In genomic region chr21:36150192-36150711, GRCh38 we compare ENCODE assay signal across 9 cellular contexts. TPM values are rescaled to one million over a fixed set of nuclear protein-coding genes. Genes with fewer than 3 reads are reported as not detected.
A peak's percentile ranks its signal among the peaks of the same experiment; 100 is the strongest.
DNase-seq lines count a peak whose midpoint lies in the region; ATAC-seq, FAIRE-seq and TF ChIP-seq lines count a peak whose summit lies in the region.
"Had no signal": no experiment of that assay in that cellular context is flagged by ENCODE, and none has a peak within 500 bp of the region (broad histone marks: within the 10 kb centered on the region; RNA-seq: fewer than 3 reads in every experiment).

No MANE protein-coding gene starts in this region.

- FAIRE-seq in small intestine (lab: Jason Lieb, UNC) = no peak

- H3K27ac ChIP-seq in gastroesophageal sphincter (peak overlapping the region in 3 of 4 donors; percentile 3 to 46 (median 46)), small intestine (ENCODE audit: low read depth in 1 of 2, low read length in 1 of 2) (peak overlapping the region; percentile 4 to 64)
- H3K27ac ChIP-seq: KMS-11 had no signal

- ATAC-seq in gastroesophageal sphincter (peak; percentile 58), GM19035 (IDR thresholded peaks at IDR 0.05; ENCODE audit: unreplicated experiment) (no peak), HG03039 (IDR thresholded peaks at IDR 0.05; ENCODE audit: unreplicated experiment) (no peak), GM18867 (IDR thresholded peaks at IDR 0.05; ENCODE audit: unreplicated experiment) (no peak)

- DNase-seq in GM04504 (ENCODE audit: low read depth) (peak; percentile 44), HCEC 1CT (peak; percentile 36), SKM-1 (lab: John Stamatoyannopoulos, UW; ENCODE audit: unreplicated experiment) (peak; percentile 99), small intestine (peak; percentile 16)

- TF ChIP-seq EP300 in gastroesophageal sphincter (IDR thresholded peaks at IDR 0.05) = no peak

- H3K4me3 ChIP-seq in gastroesophageal sphincter (no peak overlapping the region), small intestine (ENCODE audit: low read depth in 1 of 2, low read length in 2 of 2) (no peak overlapping the region)

- H3K27me3 ChIP-seq in gastroesophageal sphincter (no peaks in the 10 kb centered on the region), small intestine (ENCODE audit: control insufficient read depth in 2 of 2, insufficient read depth in 2 of 2, low read length in 2 of 2) (no peaks in the 10 kb centered on the region)

- 34 to 36% methylated on average over 3 of the region's 3 CpGs for WGBS in gastroesophageal sphincter (ENCODE audit: low coverage in 1 of 2), 2 donors
- WGBS in small intestine, 3 donors = 17 to 31% (median 24%) methylated on average over 3 of the region's 3 CpGs

- no peak for TF ChIP-seq CTCF in gastroesophageal sphincter (IDR thresholded peaks at IDR 0.05)

- peaks cover 0 to 12% of the 10 kb centered on the region in 2 donors for H3K36me3 ChIP-seq in gastroesophageal sphincter
- no peaks in the 10 kb centered on the region for H3K36me3 ChIP-seq in small intestine (ENCODE audit: control insufficient read depth in 2 of 2, insufficient read depth in 2 of 2, low read length in 2 of 2)

- H3K4me1 ChIP-seq in gastroesophageal sphincter (peaks cover 0 to 18% (median 4%) of the 10 kb centered on the region in 3 donors), small intestine (ENCODE audit: control insufficient read depth in 2 of 2, insufficient read depth in 1 of 2, low read depth in 1 of 2, low read length in 1 of 2) (peaks cover 0 to 6% of the 10 kb centered on the region in 2 donors)

- H3K9me3 ChIP-seq in gastroesophageal sphincter = no peaks in the 10 kb centered on the region
- H3K9me3 ChIP-seq in small intestine (ENCODE audit: control insufficient read depth, low read depth) = no peaks in the 10 kb centered on the region

- peak in 1 of 2 donors; percentile 28 for TF ChIP-seq POLR2A in gastroesophageal sphincter (IDR thresholded peaks at IDR 0.05)

RNA-seq across cellular contexts. Expression of gene DOP1B, which starts 6.4 kb away (rescaled TPM):
- 10 to 100 TPM in 2 of 4 donors, 1 to 10 TPM in 2; 7.2 to 12.0 (median 10.4) TPM for total RNA-seq in gastroesophageal sphincter
- 10 to 100 TPM in 2 of 3 donors, 1 to 10 TPM in 1; 8.4 to 13.7 (median 10.1) TPM for polyA plus RNA-seq in small intestine

RNA-seq across cellular contexts. Expression of gene CBR3, which starts 15.4 kb away (rescaled TPM):
- 10 to 100 TPM in 3 of 4 donors, 1 to 10 TPM in 1; 9.6 to 20.9 (median 14.0) TPM for total RNA-seq in gastroesophageal sphincter
- polyA plus RNA-seq in small intestine = 1 to 10 TPM in 1 of 3 donors, under 1 TPM in 2; 0.54 to 9.0 (median 0.67) TPM

Comparison
In these comparisons a context has a peak if more than half of its experiments do, and no peak if none do; other contexts are left out.
1. DNase-seq: peak in every context shown above with its lines; median percentile 99 in SKM-1; 44 in GM04504; 36 in HCEC 1CT; 16 in small intestine.